Comparison of ENCODE assay signal across 1 cellular context in genomic region chr5:143205879-143206193, GRCh38.
TF ChIP-seq lines count a peak whose summit lies in the region.

No MANE protein-coding gene starts in this region.

TF ChIP-seq in GM12878, 131 proteins besides CTCF, POLR2A, EP300 and RAD21 (continued from another document):
- TF ChIP-seq MLLT1 (IDR thresholded peaks at IDR 0.05) = 0 out of 2 replicates have a peak, but pooled peaks have one; percentile 16
- no peak for TF ChIP-seq MTA3 (IDR thresholded peaks at IDR 0.05; ENCODE audit: borderline replicate concordance, low read length)
- TF ChIP-seq POLR2AphosphoS2 (IDR thresholded peaks at IDR 0.05; ENCODE audit: low read depth, low read length) = no peak; the same call in 1 of the 2 replicates
- peak; percentile 53; the same call in 1 of the 2 replicates for TF ChIP-seq ZSCAN29 (IDR thresholded peaks at IDR 0.05)
- TF ChIP-seq ZNF24 (IDR thresholded peaks at IDR 0.05) = peak; percentile 50; the same call in 1 of the 2 replicates
- TF ChIP-seq SMC3 (IDR thresholded peaks at IDR 0.05; ENCODE audit: borderline replicate concordance, low read length) = no peak
- TF ChIP-seq YY1 (IDR thresholded peaks at IDR 0.05; ENCODE audit: low read depth, low read length) = peak; percentile 60; the same call in 1 of the 2 replicates
TF ChIP-seq in GM12878: peak in this region for 7.
